In the genomic region with DNA sequence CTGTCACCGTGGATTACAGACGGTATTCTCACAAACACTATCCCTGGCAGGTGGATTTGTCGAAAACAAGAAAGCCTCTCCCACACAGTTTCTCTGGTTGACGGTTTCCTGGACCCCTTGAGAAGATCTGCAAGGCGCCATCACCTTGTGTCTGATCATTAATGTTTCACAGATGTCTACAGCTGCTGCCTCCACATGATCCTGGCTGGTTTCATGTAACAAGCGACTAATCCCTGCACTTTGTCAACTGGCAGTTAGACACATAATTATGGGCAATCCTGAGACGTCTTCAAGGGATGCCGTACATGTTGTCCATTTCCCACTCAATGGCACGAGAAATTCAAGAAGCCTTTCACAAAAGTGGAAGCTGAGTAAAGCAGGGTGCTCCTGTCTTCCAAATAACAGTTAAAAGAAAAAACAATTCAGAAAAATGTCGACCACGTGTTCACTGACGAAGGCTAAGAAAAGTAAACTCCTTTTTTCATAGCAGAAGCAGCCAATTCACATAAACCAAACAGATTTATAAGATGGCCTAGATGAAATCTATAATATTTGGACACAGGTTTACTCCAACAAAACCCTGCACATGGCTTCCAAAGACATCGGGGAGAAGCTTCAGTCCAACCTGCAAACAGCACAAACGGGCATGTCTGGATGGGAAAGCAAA, we compare ENCODE assay signal across 11 cellular contexts. TPM values are rescaled to one million over a fixed set of nuclear protein-coding genes. Genes with fewer than 3 reads are reported as not detected.
A peak's percentile ranks its signal among the peaks of the same experiment; 100 is the strongest.
DNase-seq lines count a peak whose midpoint lies in the region; ATAC-seq and TF ChIP-seq lines count a peak whose summit lies in the region.
"Had no signal": no experiment of that assay in that cellular context is flagged by ENCODE, and none has a peak within 500 bp of the region (broad histone marks: within the 10 kb centered on the region; RNA-seq: fewer than 3 reads in every experiment).

No MANE protein-coding gene starts in this region.

- peak in 2 of 3 experiments; percentile 4 to 17 for DNase-seq in NCI-H1417 (lab: John Stamatoyannopoulos, UW)
- no peak for DNase-seq in NCI-H1417 treated with DMSO at 0.1 percent for 48 hours (lab: John Stamatoyannopoulos, UW)
- DNase-seq in SJCRH30: peak; percentile 55 to 78
- DNase-seq in fibroblast of the aortic adventitia (ENCODE audit: low read depth): peak; percentile 49
- no peak for DNase-seq in stimulated activated naive CD8-positive, alpha-beta T cell treated with anti-CD3 and anti-CD28 coated beads, Interleukin-15, Interleukin-2, amounts not matched to agents 100 U/mL and 50 U/mL, for 24 hours
- no peak for DNase-seq in body of pancreas
- DNase-seq: 8988T, SIG-M5 had no signal

- ATAC-seq in stimulated activated naive CD8-positive, alpha-beta T cell treated with anti-CD3 and anti-CD28 coated beads, Interleukin-15, Interleukin-2, amounts not matched to agents 100 U/mL and 50 U/mL, for 24 hours: peak; percentile 45
- ATAC-seq in HG03097 (IDR thresholded peaks at IDR 0.05; ENCODE audit: low FRiP score, unreplicated experiment) (no peak), body of pancreas (no peak), HG03469 (IDR thresholded peaks at IDR 0.05; ENCODE audit: unreplicated experiment) (no peak)
- ATAC-seq: left lobe of liver had no signal

- TF ChIP-seq POLR2A in body of pancreas (IDR thresholded peaks at IDR 0.05): no peak

- WGBS in body of pancreas, 2 donors: 75 to 84% methylated on average over 14 of the region's 14 CpGs

- H3K4me1 ChIP-seq in SJCRH30: peaks cover 33% of the 10 kb centered on the region
- H3K4me1 ChIP-seq in body of pancreas: peaks cover 52% of the 10 kb centered on the region

- H3K4me3 ChIP-seq in SJCRH30 (no peak overlapping the region), fibroblast of the aortic adventitia (ENCODE audit: low read depth, low read length) (no peak overlapping the region), body of pancreas (no peak overlapping the region)

- intact Hi-C loops in body of pancreas (cut with DNase I): no loop called here

- H3K27me3 ChIP-seq in SJCRH30 (no peaks in the 10 kb centered on the region), body of pancreas (no peaks in the 10 kb centered on the region)

- H3K36me3 ChIP-seq in SJCRH30 (peaks cover 3% of the 10 kb centered on the region; the same call in 1 of the 2 replicates), body of pancreas (replicated peaks in 1 of 2; ENCODE audit: insufficient read depth in 1 of 2, low read depth in 2 of 2) (no peaks in the 10 kb centered on the region)

- TF ChIP-seq CTCF in fibroblast of the aortic adventitia (IDR thresholded peaks at IDR 0.05; ENCODE audit: insufficient read depth, low read length) (no peak), body of pancreas (IDR thresholded peaks at IDR 0.05) (no peak)

- no peak overlapping the region for H3K27ac ChIP-seq in SJCRH30
- H3K27ac ChIP-seq in body of pancreas: peak overlapping the region in 1 of 4 donors; percentile 70

- H3K9me3 ChIP-seq in SJCRH30 (replicated peaks) (no peaks in the 10 kb centered on the region), body of pancreas (no peaks in the 10 kb centered on the region)

RNA-seq across cellular contexts. Expression of a gene that starts 52.3 kb away (rescaled TPM):
- total RNA-seq in SJCRH30 (2014; rRNA removed; shearing (Covaris generic)): 81.9 and 99.7 TPM in 2 replicates
- total RNA-seq in fibroblast of the aortic adventitia (ENCODE audit: low replicate concordance) (96.6 and 232 TPM in 2 replicates), body of pancreas (10 to 100 TPM; 35.5 to 54.1 TPM)

Comparison
In these comparisons a context has a peak if more than half of its experiments do, and no peak if none do; other contexts are left out.
1. DNase-seq: peak in NCI-H1417 (2 of 3), SJCRH30 (2 of 2) and fibroblast of the aortic adventitia (single experiment); none in NCI-H1417 treated with DMSO at 0.1 percent for 48 hours (single experiment), stimulated activated naive CD8-positive, alpha-beta T cell treated with anti-CD3 and anti-CD28 coated beads, Interleukin-15, Interleukin-2, amounts not matched to agents 100 U/mL and 50 U/mL, for 24 hours (single experiment) and body of pancreas (0 of 4).